In the genomic region with DNA sequence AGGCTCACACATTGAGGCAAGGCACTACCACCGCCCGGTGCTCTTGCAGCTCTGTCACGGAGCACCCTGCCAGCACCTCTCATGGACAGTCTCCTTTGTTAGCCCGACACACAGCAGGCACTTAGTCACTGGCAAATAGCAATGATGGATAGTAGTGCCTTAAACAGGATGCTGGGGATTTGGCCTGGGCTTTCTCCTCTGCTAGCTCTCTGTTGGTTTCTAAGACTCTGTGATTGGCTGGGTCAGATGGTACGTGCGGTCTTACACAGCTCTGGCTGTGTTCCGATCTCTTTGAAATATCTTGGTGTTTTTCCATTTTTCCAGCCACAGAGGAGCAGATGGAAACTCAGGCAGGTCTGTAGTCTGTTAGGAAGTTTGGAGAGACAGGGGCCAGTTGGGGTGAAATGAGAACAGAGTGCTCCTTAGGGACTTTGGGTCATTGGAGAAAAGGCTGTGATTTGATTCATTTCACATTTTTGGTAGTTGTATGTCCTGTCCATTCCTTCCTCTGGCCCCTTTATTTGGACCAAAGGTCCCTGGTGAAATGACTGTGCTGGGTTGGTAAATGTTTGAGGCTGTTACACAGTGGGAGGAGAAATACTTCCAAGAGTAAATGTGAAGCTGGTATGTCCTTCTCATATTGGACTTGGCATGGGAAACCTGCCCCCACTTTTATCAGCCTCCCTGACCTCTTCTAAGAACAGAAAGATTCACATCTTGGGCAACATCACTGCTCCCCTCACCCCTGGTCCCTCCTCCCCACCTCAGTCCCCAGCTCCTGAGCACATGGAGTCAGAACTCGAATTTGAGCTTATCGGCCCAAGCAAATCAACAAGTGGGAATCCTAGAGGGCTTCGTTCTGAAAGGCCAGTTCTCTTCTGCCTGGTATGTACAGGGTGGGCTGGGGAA, we compare ENCODE assay signal across 8 cellular contexts. TPM values are rescaled to one million over a fixed set of nuclear protein-coding genes. Genes with fewer than 3 reads are reported as not detected.
DNase-seq lines count a peak whose midpoint lies in the region; ATAC-seq lines count a peak whose summit lies in the region.

No MANE protein-coding gene starts in this region.

- peaks cover 52% of the 10 kb centered on the region for H3K4me1 ChIP-seq in ACC112 (ENCODE audit: control insufficient read depth, insufficient read depth, low read length, unreplicated experiment)
- H3K4me1 ChIP-seq in muscle layer of colon (ENCODE audit: insufficient read depth, low read length) = peaks cover 61% of the 10 kb centered on the region

- no peaks in the 10 kb centered on the region for H3K27me3 ChIP-seq in ACC112 (ENCODE audit: insufficient read depth, low read length)
- H3K27me3 ChIP-seq in muscle layer of colon (ENCODE audit: control insufficient read depth in 1 of 2, insufficient read depth in 2 of 2, low read length in 2 of 2) = no peaks in the 10 kb centered on the region

- H3K27ac ChIP-seq in ACC112 (ENCODE audit: low read depth, low read length) (peak overlapping the region; percentile 95), muscle layer of colon (ENCODE audit: low read depth, low read length) (peak overlapping the region; percentile 46)

- ATAC-seq in HG02840 (IDR thresholded peaks at IDR 0.05; ENCODE audit: low FRiP score, unreplicated experiment) = no peak
- ATAC-seq in GM18498 (IDR thresholded peaks at IDR 0.05; ENCODE audit: unreplicated experiment) = no peak
- ATAC-seq in GM21367 (IDR thresholded peaks at IDR 0.05; ENCODE audit: unreplicated experiment) = no peak
- ATAC-seq in GM21619 (IDR thresholded peaks at IDR 0.05; ENCODE audit: unreplicated experiment) = no peak

- DNase-seq in LHCN-M2 (ENCODE audit: low read depth) (peak; percentile 99), cerebellum (ENCODE audit: low spot score) (peak; percentile 64)

- H3K36me3 ChIP-seq in ACC112 (ENCODE audit: insufficient read depth, low read length) = peaks cover 11% of the 10 kb centered on the region
- peaks cover 8% of the 10 kb centered on the region for H3K36me3 ChIP-seq in muscle layer of colon (ENCODE audit: insufficient read depth, low read length)

- H3K9me3 ChIP-seq in muscle layer of colon (ENCODE audit: low read length) = no peaks in the 10 kb centered on the region

- H3K9ac ChIP-seq in muscle layer of colon (ENCODE audit: low read length) = peak overlapping the region; percentile 42

- H3K79me2 ChIP-seq in ACC112 (ENCODE audit: control insufficient read depth, insufficient read depth, low read length, unreplicated experiment) = peaks cover 83% of the 10 kb centered on the region

- no peak overlapping the region for H2AFZ ChIP-seq in ACC112 (ENCODE audit: low read length, unreplicated experiment)

- H3K4me3 ChIP-seq in ACC112 (ENCODE audit: low read depth, low read length) (peak overlapping the region; percentile 90), muscle layer of colon (ENCODE audit: low read depth in 1 of 2, low read length in 2 of 2) (peak overlapping the region in 1 of 2 donors; percentile 42)

RNA-seq across cellular contexts. Expression of gene SMIM3, which starts 3.4 kb away (rescaled TPM):
- 234 and 236 TPM in 2 replicates for total RNA-seq in LHCN-M2 (2014; rRNA removed)
- polyA plus RNA-seq in LHCN-M2 (2012) = 78.6 TPM
- total RNA-seq in cerebellum = 3.3 TPM

RNA-seq across cellular contexts. Expression of gene DCTN4, which starts 23.1 kb away (rescaled TPM):
- total RNA-seq in LHCN-M2 (2014; rRNA removed) = 92.2 and 103 TPM in 2 replicates
- polyA plus RNA-seq in LHCN-M2 (2012) = 27.9 TPM
- 102 TPM for total RNA-seq in cerebellum

Comparison
In these comparisons a context has a peak if more than half of its experiments do, and no peak if none do; other contexts are left out.
1. RNA of gene SMIM3, which starts 3.4 kb away (total RNA-seq): 234 to 236 TPM in LHCN-M2; 3.3 TPM in cerebellum (single experiment); every median in the first group is over 10 times any median in the second.